8 cellular contexts compared by ENCODE assay signal in genomic region chr1:87330954-87331318, GRCh38. TPM values are rescaled to one million over a fixed set of nuclear protein-coding genes. Genes with fewer than 3 reads are reported as not detected.
DNase-seq lines count a peak whose midpoint lies in the region; ATAC-seq and TF ChIP-seq lines count a peak whose summit lies in the region.

No MANE protein-coding gene starts in this region.

- peak overlapping the region; percentile 97 for H3K27ac Mint-ChIP-seq in natural killer cell treated with Interleukin-12 subunit alpha and Interleukin-12 subunit beta and Interleukin-15 and Interleukin-18, amount 100 ng/mL, for 72 hours

- no peaks in the 10 kb centered on the region for H3K9me2 ChIP-seq in Loucy (replicated peaks; ENCODE audit: low read depth, low read length)

- peaks cover 33% of the 10 kb centered on the region for H3K79me2 ChIP-seq in Loucy (ENCODE audit: insufficient read depth, low read length)

- peaks cover 49 to 66% of the 10 kb centered on the region in 2 donors for H3K4me1 Mint-ChIP-seq in natural killer cell treated with Interleukin-12 subunit alpha and Interleukin-12 subunit beta and Interleukin-15 and Interleukin-18, amount 100 ng/mL, for 72 hours (ENCODE audit: low read depth in 2 of 2)

- ATAC-seq in natural killer cell treated with Interleukin-12 subunit alpha and Interleukin-12 subunit beta and Interleukin-15 and Interleukin-18, amount 100 ng/mL, for 72 hours, result no peak
- ATAC-seq in GM21360 (IDR thresholded peaks at IDR 0.05; ENCODE audit: unreplicated experiment), result no peak

- no peak overlapping the region for H2AFZ ChIP-seq in Loucy (ENCODE audit: low read length)

- H3K27me3 Mint-ChIP-seq in natural killer cell treated with Interleukin-12 subunit alpha and Interleukin-12 subunit beta and Interleukin-15 and Interleukin-18, amount 100 ng/mL, for 72 hours, result no peaks in the 10 kb centered on the region

- H3K36me3 ChIP-seq in BLaER1 treated with 17β-estradiol and CSF1 and Interleukin-3, amounts not matched to agents 10 nM and 100 nM, result peaks cover 0 to 22% (median 16%) of the 10 kb centered on the region in 11 experiments; a peak in 16 of 22 replicates
- H3K36me3 ChIP-seq in Loucy (ENCODE audit: insufficient read depth, low read length), result no peaks in the 10 kb centered on the region

- peak overlapping the region; percentile 99 for H3K4me3 Mint-ChIP-seq in natural killer cell treated with Interleukin-12 subunit alpha and Interleukin-12 subunit beta and Interleukin-15 and Interleukin-18, amount 100 ng/mL, for 72 hours

- DNase-seq in dorsolateral prefrontal cortex, result no peak
- no peak for DNase-seq in natural killer cell treated with Interleukin-12 subunit alpha and Interleukin-12 subunit beta and Interleukin-15 and Interleukin-18, amount 100 ng/mL, for 72 hours (ENCODE audit: low spot score)
- DNase-seq in NCI-H82 (lab: John Stamatoyannopoulos, UW), result no peak
- no peak for DNase-seq in NCI-H2196 (lab: John Stamatoyannopoulos, UW; ENCODE audit: unreplicated experiment)
- no peak for DNase-seq in OCI-M1 (lab: John Stamatoyannopoulos, UW)

- no peaks in the 10 kb centered on the region for H3K9me3 ChIP-seq in BLaER1 treated with 17β-estradiol and CSF1 and Interleukin-3, amounts not matched to agents 10 nM and 100 nM (replicated peaks in 1 of 11)
- no peaks in the 10 kb centered on the region for H3K9me3 ChIP-seq in Loucy (ENCODE audit: insufficient read depth, low read depth, low read length)

- H3K4me1 ChIP-seq in BLaER1 treated with 17β-estradiol and CSF1 and Interleukin-3, amounts not matched to agents 10 nM and 100 nM, result peaks cover 33 to 51% (median 43%) of the 10 kb centered on the region in 10 experiments
- H3K4me1 ChIP-seq in Loucy (ENCODE audit: insufficient read depth, low read length, poor library complexity, severe bottlenecking), result peaks cover 13% of the 10 kb centered on the region

- peaks cover 11 to 45% (median 23%) of the 10 kb centered on the region in 11 experiments; a peak in 21 of 22 replicates for H4K20me1 ChIP-seq in BLaER1 treated with 17β-estradiol and CSF1 and Interleukin-3, amounts not matched to agents 10 nM and 100 nM
- H4K20me1 ChIP-seq in Loucy (ENCODE audit: insufficient read depth, low read length, poor library complexity, severe bottlenecking), result peaks cover 5% of the 10 kb centered on the region

- TF ChIP-seq CTCF in Loucy (conservative IDR thresholded peaks at IDR 0.05; ENCODE audit: low read length) (no peak), dorsolateral prefrontal cortex (IDR thresholded peaks at IDR 0.05 in 54 of 56, conservative IDR thresholded peaks at IDR 0.05 in 2 of 56; ENCODE audit: low read depth in 1 of 56, partially characterized antibody in 56 of 56) (no peak)

- intact Hi-C loops in dorsolateral prefrontal cortex (cut with DNase I), result loop anchor here (5.0 to 10.0 kb wide), 3 partner anchors 146 to 624 kb away; no protein-coding TSS in a partner anchor

- H3F3A ChIP-seq in Loucy (ENCODE audit: low read depth), result no peaks in the 10 kb centered on the region

- peak overlapping the region in 10 of 11 experiments; percentile 87 to 97 (median 94); a peak in 20 of 22 replicates for H3K27ac ChIP-seq in BLaER1 treated with 17β-estradiol and CSF1 and Interleukin-3, amounts not matched to agents 10 nM and 100 nM
- H3K27ac ChIP-seq in dorsolateral prefrontal cortex, result peak overlapping the region in 56 of 59 donors; percentile 26 to 99 (median 95)

- H3K9me3 Mint-ChIP-seq in natural killer cell treated with Interleukin-12 subunit alpha and Interleukin-12 subunit beta and Interleukin-15 and Interleukin-18, amount 100 ng/mL, for 72 hours, result no peaks in the 10 kb centered on the region

- peaks cover 20% of the 10 kb centered on the region for H3K36me3 Mint-ChIP-seq in natural killer cell treated with Interleukin-12 subunit alpha and Interleukin-12 subunit beta and Interleukin-15 and Interleukin-18, amount 100 ng/mL, for 72 hours

- H3K27me3 ChIP-seq in BLaER1 treated with 17β-estradiol and CSF1 and Interleukin-3, amounts not matched to agents 10 nM and 100 nM, result no peaks in the 10 kb centered on the region
- H3K27me3 ChIP-seq in Loucy (ENCODE audit: insufficient read depth, low read length, poor library complexity, severe bottlenecking), result no peaks in the 10 kb centered on the region
- H3K27me3 ChIP-seq in dorsolateral prefrontal cortex, result no peaks in the 10 kb centered on the region

- H3K9ac ChIP-seq in BLaER1 treated with 17β-estradiol and CSF1 and Interleukin-3, amounts not matched to agents 10 nM and 100 nM, result peak overlapping the region; percentile 88 to 97 (median 95); a peak in 21 of 22 replicates
- H3K9ac ChIP-seq in Loucy (ENCODE audit: low read depth, low read length, poor library complexity, severe bottlenecking), result peak overlapping the region; percentile 79

- H3K4me2 ChIP-seq in BLaER1 treated with 17β-estradiol and CSF1 and Interleukin-3, amounts not matched to agents 10 nM and 100 nM, result peak overlapping the region; percentile 90 to 99 (median 96)
- peak overlapping the region; percentile 89 for H3K4me2 ChIP-seq in Loucy (ENCODE audit: low read depth, low read length, poor library complexity, severe bottlenecking)

- H3K4me3 ChIP-seq in BLaER1 treated with 17β-estradiol and CSF1 and Interleukin-3, amounts not matched to agents 10 nM and 100 nM, result peak overlapping the region; percentile 69 to 87 (median 77)
- H3K4me3 ChIP-seq in Loucy (ENCODE audit: low read length, poor library complexity, severe bottlenecking), result peak overlapping the region; percentile 78
- H3K4me3 ChIP-seq in dorsolateral prefrontal cortex, result peak overlapping the region; percentile 59 to 97 (median 82)

RNA-seq across cellular contexts. Expression of gene LMO4, which starts 2.3 kb away (rescaled TPM):
- 100 to 1,000 TPM; 105 to 422 (median 276) TPM for total RNA-seq in dorsolateral prefrontal cortex
- 10 to 100 TPM; 42.9 to 73.6 TPM for total RNA-seq in natural killer cell treated with Interleukin-12 subunit alpha and Interleukin-12 subunit beta and Interleukin-15 and Interleukin-18, amount 100 ng/mL, for 72 hours
